Comparison of ENCODE assay signal across 1 cellular context in the genomic region with DNA sequence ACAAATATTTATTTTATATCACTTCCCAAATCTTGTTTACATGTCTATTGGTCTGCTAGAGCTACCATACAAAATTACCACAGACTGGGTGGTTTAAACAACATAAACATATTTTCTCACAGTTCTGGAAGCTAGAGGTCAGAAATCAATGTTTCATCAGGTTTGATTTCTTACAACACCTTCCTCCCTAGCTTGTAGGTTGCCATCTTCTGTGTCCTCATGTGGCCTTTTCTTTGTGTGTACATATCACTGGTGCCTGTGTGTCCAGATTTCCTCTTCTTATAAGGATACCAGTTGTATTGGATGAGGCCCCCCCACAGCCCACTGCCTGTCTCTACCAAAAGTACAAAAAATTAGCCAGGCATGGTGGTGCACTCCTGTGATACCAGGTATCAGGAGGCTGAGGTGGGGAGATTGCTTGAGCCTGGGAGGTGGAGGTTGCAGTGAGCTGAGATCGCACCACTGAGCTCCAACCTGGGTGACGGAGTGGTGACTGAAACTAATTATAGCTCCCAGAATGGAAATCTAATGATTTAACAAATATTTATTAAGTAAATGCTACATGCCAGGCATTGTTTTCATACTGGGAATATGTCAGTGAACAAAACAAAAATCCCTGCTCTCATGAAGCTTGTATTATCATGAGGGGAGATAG.
TF ChIP-seq lines count a peak whose summit lies in the region.

No MANE protein-coding gene starts in this region.

TF ChIP-seq in GM12878, 131 proteins besides CTCF, POLR2A, EP300 and RAD21:
- TF ChIP-seq, protein P1, sequence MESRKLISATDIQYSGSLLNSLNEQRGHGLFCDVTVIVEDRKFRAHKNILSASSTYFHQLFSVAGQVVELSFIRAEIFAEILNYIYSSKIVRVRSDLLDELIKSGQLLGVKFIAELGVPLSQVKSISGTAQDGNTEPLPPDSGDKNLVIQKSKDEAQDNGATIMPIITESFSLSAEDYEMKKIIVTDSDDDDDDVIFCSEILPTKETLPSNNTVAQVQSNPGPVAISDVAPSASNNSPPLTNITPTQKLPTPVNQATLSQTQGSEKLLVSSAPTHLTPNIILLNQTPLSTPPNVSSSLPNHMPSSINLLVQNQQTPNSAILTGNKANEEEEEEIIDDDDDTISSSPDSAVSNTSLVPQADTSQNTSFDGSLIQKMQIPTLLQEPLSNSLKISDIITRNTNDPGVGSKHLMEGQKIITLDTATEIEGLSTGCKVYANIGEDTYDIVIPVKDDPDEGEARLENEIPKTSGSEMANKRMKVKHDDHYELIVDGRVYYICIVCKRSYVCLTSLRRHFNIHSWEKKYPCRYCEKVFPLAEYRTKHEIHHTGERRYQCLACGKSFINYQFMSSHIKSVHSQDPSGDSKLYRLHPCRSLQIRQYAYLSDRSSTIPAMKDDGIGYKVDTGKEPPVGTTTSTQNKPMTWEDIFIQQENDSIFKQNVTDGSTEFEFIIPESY (IDR thresholded peaks at IDR 0.05), result no peak
- no peak for TF ChIP-seq RELA (IDR thresholded peaks at IDR 0.05; ENCODE audit: borderline replicate concordance, partially characterized antibody)
- TF ChIP-seq NR2C1 (IDR thresholded peaks at IDR 0.05), result no peak
- no peak for TF ChIP-seq MYB (IDR thresholded peaks at IDR 0.05; ENCODE audit: borderline replicate concordance, low read depth, low read length)
- no peak for TF ChIP-seq PML (IDR thresholded peaks at IDR 0.05; ENCODE audit: low read length)
- no peak for TF ChIP-seq NRF1 (conservative IDR thresholded peaks at IDR 0.05; ENCODE audit: low read depth, low read length)
- TF ChIP-seq SP1 (IDR thresholded peaks at IDR 0.05; ENCODE audit: low read depth, low read length), result no peak
- TF ChIP-seq NFXL1 (IDR thresholded peaks at IDR 0.05; ENCODE audit: borderline replicate concordance), result no peak
- TF ChIP-seq, protein P2, sequence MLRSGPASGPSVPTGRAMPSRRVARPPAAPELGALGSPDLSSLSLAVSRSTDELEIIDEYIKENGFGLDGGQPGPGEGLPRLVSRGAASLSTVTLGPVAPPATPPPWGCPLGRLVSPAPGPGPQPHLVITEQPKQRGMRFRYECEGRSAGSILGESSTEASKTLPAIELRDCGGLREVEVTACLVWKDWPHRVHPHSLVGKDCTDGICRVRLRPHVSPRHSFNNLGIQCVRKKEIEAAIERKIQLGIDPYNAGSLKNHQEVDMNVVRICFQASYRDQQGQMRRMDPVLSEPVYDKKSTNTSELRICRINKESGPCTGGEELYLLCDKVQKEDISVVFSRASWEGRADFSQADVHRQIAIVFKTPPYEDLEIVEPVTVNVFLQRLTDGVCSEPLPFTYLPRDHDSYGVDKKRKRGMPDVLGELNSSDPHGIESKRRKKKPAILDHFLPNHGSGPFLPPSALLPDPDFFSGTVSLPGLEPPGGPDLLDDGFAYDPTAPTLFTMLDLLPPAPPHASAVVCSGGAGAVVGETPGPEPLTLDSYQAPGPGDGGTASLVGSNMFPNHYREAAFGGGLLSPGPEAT (IDR thresholded peaks at IDR 0.05; ENCODE audit: low read depth), result no peak
- no peak for TF ChIP-seq SREBF2 (IDR thresholded peaks at IDR 0.05; ENCODE audit: low read length)
- no peak for TF ChIP-seq ZNF622 (IDR thresholded peaks at IDR 0.05)
- TF ChIP-seq ZNF274 (IDR thresholded peaks at IDR 0.05; ENCODE audit: insufficient read depth, insufficient read length), result no peak
- no peak for TF ChIP-seq RUNX3 (IDR thresholded peaks at IDR 0.05; ENCODE audit: low read length)
- TF ChIP-seq DPF2 (IDR thresholded peaks at IDR 0.05), result no peak
- TF ChIP-seq, protein P3, sequence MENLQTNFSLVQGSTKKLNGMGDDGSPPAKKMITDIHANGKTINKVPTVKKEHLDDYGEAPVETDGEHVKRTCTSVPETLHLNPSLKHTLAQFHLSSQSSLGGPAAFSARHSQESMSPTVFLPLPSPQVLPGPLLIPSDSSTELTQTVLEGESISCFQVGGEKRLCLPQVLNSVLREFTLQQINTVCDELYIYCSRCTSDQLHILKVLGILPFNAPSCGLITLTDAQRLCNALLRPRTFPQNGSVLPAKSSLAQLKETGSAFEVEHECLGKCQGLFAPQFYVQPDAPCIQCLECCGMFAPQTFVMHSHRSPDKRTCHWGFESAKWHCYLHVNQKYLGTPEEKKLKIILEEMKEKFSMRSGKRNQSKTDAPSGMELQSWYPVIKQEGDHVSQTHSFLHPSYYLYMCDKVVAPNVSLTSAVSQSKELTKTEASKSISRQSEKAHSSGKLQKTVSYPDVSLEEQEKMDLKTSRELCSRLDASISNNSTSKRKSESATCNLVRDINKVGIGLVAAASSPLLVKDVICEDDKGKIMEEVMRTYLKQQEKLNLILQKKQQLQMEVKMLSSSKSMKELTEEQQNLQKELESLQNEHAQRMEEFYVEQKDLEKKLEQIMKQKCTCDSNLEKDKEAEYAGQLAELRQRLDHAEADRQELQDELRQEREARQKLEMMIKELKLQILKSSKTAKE (IDR thresholded peaks at IDR 0.05; ENCODE audit: low read depth, poor library complexity, severe bottlenecking), result no peak
- TF ChIP-seq MTA3 (IDR thresholded peaks at IDR 0.05; ENCODE audit: borderline replicate concordance, low read length), result no peak
- TF ChIP-seq, protein P4, sequence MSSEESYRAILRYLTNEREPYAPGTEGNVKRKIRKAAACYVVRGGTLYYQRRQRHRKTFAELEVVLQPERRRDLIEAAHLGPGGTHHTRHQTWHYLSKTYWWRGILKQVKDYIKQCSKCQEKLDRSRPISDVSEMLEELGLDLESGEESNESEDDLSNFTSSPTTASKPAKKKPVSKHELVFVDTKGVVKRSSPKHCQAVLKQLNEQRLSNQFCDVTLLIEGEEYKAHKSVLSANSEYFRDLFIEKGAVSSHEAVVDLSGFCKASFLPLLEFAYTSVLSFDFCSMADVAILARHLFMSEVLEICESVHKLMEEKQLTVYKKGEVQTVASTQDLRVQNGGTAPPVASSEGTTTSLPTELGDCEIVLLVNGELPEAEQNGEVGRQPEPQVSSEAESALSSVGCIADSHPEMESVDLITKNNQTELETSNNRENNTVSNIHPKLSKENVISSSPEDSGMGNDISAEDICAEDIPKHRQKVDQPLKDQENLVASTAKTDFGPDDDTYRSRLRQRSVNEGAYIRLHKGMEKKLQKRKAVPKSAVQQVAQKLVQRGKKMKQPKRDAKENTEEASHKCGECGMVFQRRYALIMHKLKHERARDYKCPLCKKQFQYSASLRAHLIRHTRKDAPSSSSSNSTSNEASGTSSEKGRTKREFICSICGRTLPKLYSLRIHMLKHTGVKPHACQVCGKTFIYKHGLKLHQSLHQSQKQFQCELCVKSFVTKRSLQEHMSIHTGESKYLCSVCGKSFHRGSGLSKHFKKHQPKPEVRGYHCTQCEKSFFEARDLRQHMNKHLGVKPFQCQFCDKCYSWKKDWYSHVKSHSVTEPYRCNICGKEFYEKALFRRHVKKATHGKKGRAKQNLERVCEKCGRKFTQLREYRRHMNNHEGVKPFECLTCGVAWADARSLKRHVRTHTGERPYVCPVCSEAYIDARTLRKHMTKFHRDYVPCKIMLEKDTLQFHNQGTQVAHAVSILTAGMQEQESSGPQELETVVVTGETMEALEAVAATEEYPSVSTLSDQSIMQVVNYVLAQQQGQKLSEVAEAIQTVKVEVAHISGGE (CRISPR knock-in tag; IDR thresholded peaks at IDR 0.05), result no peak
- no peak for TF ChIP-seq SMARCA5 (IDR thresholded peaks at IDR 0.05)
- TF ChIP-seq TBL1XR1 (IDR thresholded peaks at IDR 0.05; ENCODE audit: low read depth, low read length), result no peak
